In the genomic region with DNA sequence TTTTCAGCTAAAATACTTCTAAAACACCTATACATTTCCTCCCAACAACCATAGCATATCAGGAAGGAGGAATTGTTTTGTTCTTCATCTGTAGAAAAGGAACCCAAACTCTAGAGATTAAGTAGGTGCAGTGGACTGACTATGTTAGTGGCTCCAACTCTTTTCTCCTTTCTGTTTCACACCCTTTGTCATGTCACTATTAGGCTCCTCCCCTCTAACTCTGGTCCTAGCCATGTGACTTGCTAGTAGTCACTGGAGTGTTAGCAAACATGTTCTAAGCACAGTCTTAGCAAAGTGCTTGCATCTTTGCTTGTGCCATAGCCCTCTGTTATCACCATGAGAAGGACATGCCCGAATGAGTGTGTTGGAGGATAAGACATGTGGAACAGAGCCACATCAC, we compare ENCODE assay signal across 18 cellular contexts. TPM values are rescaled to one million over a fixed set of nuclear protein-coding genes. Genes with fewer than 3 reads are reported as not detected.
DNase-seq lines count a peak whose midpoint lies in the region; ATAC-seq and TF ChIP-seq lines count a peak whose summit lies in the region.
"Had no signal": no experiment of that assay in that cellular context is flagged by ENCODE, and none has a peak within 500 bp of the region (broad histone marks: within the 10 kb centered on the region; RNA-seq: fewer than 3 reads in every experiment).

No MANE protein-coding gene starts in this region.

- no peak for TF ChIP-seq POLR2A in suprapubic skin (IDR thresholded peaks at IDR 0.05)

- no peaks in the 10 kb centered on the region for H3K4me1 ChIP-seq in suprapubic skin
- H3K4me1 ChIP-seq: left ventricle myocardium inferior had no signal

- ATAC-seq in GM18517 (IDR thresholded peaks at IDR 0.05; ENCODE audit: unreplicated experiment) = peak; percentile 74
- ATAC-seq in GM21360 (IDR thresholded peaks at IDR 0.05; ENCODE audit: unreplicated experiment) = peak; percentile 88
- ATAC-seq in HG02938 (IDR thresholded peaks at IDR 0.05; ENCODE audit: unreplicated experiment) = peak; percentile 80
- ATAC-seq in HG02642 (IDR thresholded peaks at IDR 0.05; ENCODE audit: poor library complexity, unreplicated experiment) = no peak

- WGBS in suprapubic skin = 93% methylated on average over 1 of the region's 1 CpG

- H3K27me3 ChIP-seq in suprapubic skin = no peaks in the 10 kb centered on the region

- no peaks in the 10 kb centered on the region for H3K9me3 ChIP-seq in suprapubic skin

- H3K4me3 ChIP-seq in suprapubic skin = no peak overlapping the region
- H3K4me3 ChIP-seq: left ventricle myocardium inferior had no signal

- DNase-seq in NCI-H69 (lab: John Stamatoyannopoulos, UW) (peak; percentile 76), suprapubic skin (ENCODE audit: low spot score in 2 of 2) (no peak), COR-L47 (lab: John Stamatoyannopoulos, UW) (no peak), NCI-H1694 (lab: John Stamatoyannopoulos, UW) (no peak)
- DNase-seq: activated CD4-positive, alpha-beta T cell treated with anti-CD3 and anti-CD28 coated beads for 1 hour; activated T-cell treated with anti-CD3 and anti-CD28 coated beads, Interleukin-2, amount 50 U/mL, for 24 hours; effector CD8-positive, alpha-beta T cell; HCEC 1CT; left ventricle myocardium inferior; NCI-H774; T-helper 1 cell had no signal

- TF ChIP-seq CTCF in suprapubic skin (IDR thresholded peaks at IDR 0.05) = no peak

- H3K27ac ChIP-seq in suprapubic skin = no peak overlapping the region
- H3K27ac ChIP-seq: left ventricle myocardium inferior had no signal

- H3K36me3 ChIP-seq in suprapubic skin = no peaks in the 10 kb centered on the region
- H3K36me3 ChIP-seq: left ventricle myocardium inferior had no signal

- TF ChIP-seq EP300 in suprapubic skin (IDR thresholded peaks at IDR 0.05) = no peak

RNA-seq across cellular contexts. Expression of a gene that starts 55.3 kb away (rescaled TPM):
- not detected for total RNA-seq in suprapubic skin
- total RNA-seq: left ventricle myocardium inferior, myocyte, posterior vena cava, subcutaneous adipose tissue had no signal
